ENCODE assay signal across 8 cellular contexts in genomic region chr17:45311762-45312476, GRCh38. TPM values are rescaled to one million over a fixed set of nuclear protein-coding genes. Genes with fewer than 3 reads are reported as not detected.
DNase-seq lines count a peak whose midpoint lies in the region; ATAC-seq, FAIRE-seq and TF ChIP-seq lines count a peak whose summit lies in the region.

No MANE protein-coding gene starts in this region.

- H3K4me1 ChIP-seq in HEK293 (ENCODE audit: control insufficient read depth, insufficient read depth, low read length) (peaks cover 44% of the 10 kb centered on the region), HepG2 (ENCODE audit: insufficient read depth, low read length) (peaks cover 73% of the 10 kb centered on the region)

- ATAC-seq in CD4-positive, alpha-beta T cell (ENCODE audit: poor library complexity) = peak; percentile 11
- ATAC-seq in T-cell (replicated peaks in 1 of 4) (peak; percentile 10 to 21 (median 14)), HepG2 (peak; percentile 81), GM21360 (IDR thresholded peaks at IDR 0.05; ENCODE audit: unreplicated experiment) (no peak), HG03439 (IDR thresholded peaks at IDR 0.05; ENCODE audit: unreplicated experiment) (no peak)

- POLR2A ChIA-PET in CD4-positive, alpha-beta T cell (lab: Charles Lee) = interaction anchor here (0.6 to 3.5 kb wide), 20 partner anchors 10 to 1942 kb away, joined by 3 to 23 read pairs (median 4); partner anchors contain the start of genes EFTUD2, FMNL1, HEXIM1 and HEXIM2
- POLR2A ChIA-PET in HEK293 (lab: Yijun Ruan, JAX) = interaction anchor here (0.7 to 1.5 kb wide), 9 partner anchors 10 to 164 kb away, joined by 3 to 7 read pairs (median 4); partner anchors contain the start of gene HEXIM1
- POLR2A ChIA-PET in T-cell (lab: Charles Lee) = interaction anchor here (0.5 to 1.4 kb wide), 3 partner anchors 18 to 35 kb away, joined by 3 to 5 read pairs (median 3); no protein-coding TSS in a partner anchor
- POLR2A ChIA-PET in HepG2 (lab: Yijun Ruan, JAX) = interaction anchor here (0.9 to 3.6 kb wide), 9 partner anchors 11 to 164 kb away, joined by 3 to 28 read pairs (median 5); partner anchors contain the start of gene HEXIM1

- H3K4me3 ChIP-seq in HEK293 (ENCODE audit: low read depth, low read length) = no peak overlapping the region
- peak overlapping the region; percentile 96 for H3K4me3 ChIP-seq in astrocyte of the cerebellum (ENCODE audit: low read depth, low read length)
- peak overlapping the region; percentile 21 to 64 (median 29); a peak in 5 of 6 replicates for H3K4me3 ChIP-seq in HepG2 (replicated peaks in 1 of 3; ENCODE audit: insufficient read depth in 1 of 3, low read depth in 2 of 3, low read length in 3 of 3)

- intact Hi-C loops in CD4-positive, alpha-beta T cell (cut with DNase I, micrococcal nuclease) = no loop called here
- intact Hi-C loops in HepG2 (cut with micrococcal nuclease; ENCODE audit: unreplicated experiment) = loop anchor here (2.0 to 5.0 kb wide), 3 partner anchors 35 to 73 kb away; no protein-coding TSS in a partner anchor

- TF ChIP-seq EP300 in HepG2 (IDR thresholded peaks at IDR 0.05; ENCODE audit: low read depth in 2 of 2, low read length in 2 of 2) (peak in 1 of 2 experiments; percentile 63; a peak in 1 of 4 replicates), HepG2 (CRISPR knock-in tag; IDR thresholded peaks at IDR 0.05; ENCODE audit: borderline replicate concordance) (peak; percentile 57; the same call in 1 of the 2 replicates)

- peaks cover 73% of the 10 kb centered on the region for H3K79me2 ChIP-seq in HepG2 (ENCODE audit: insufficient read depth, low read length)

- peak; percentile 39 to 67 (median 56) for DNase-seq in CD4-positive, alpha-beta T cell
- peak; percentile 27 to 65 (median 49) for DNase-seq in T-cell
- DNase-seq in astrocyte of the cerebellum (ENCODE audit: low read depth) = no peak
- DNase-seq in HepG2 (ENCODE audit: low spot score) = peak; percentile 96
- peak; percentile 64 to 78 for DNase-seq in stimulated activated CD8-positive, alpha-beta memory T cell treated with anti-CD3 and anti-CD28 coated beads, Interleukin-2, amount 100 ng/mL, for 48 hours (ENCODE audit: low read depth in 2 of 2)

- in situ Hi-C loops in astrocyte of the cerebellum (cut with HindIII; ENCODE audit: low sequenced_read_pairs) = loop anchor here (5.0 kb wide), 1 partner anchor 55 kb away; no protein-coding TSS in a partner anchor
- in situ Hi-C loops in HepG2 (cut with HindIII; ENCODE audit: extremely low pct_ligation_motif_present, low pct_unique_long_range_greater_than_20kb) = no loop called here

- no peaks in the 10 kb centered on the region for H4K20me1 ChIP-seq in HepG2 (ENCODE audit: insufficient read depth, low read length)

- H3K9me3 ChIP-seq in CD4-positive, alpha-beta T cell (ENCODE audit: control insufficient read depth, low read length) = no peaks in the 10 kb centered on the region
- H3K9me3 ChIP-seq in HEK293 (ENCODE audit: control insufficient read depth, insufficient read depth, low read depth, low read length) = no peaks in the 10 kb centered on the region
- no peaks in the 10 kb centered on the region for H3K9me3 ChIP-seq in HepG2 (ENCODE audit: low read length)

- peaks cover 84% of the 10 kb centered on the region for H3K4me1 Mint-ChIP-seq in CD4-positive, alpha-beta T cell (ENCODE audit: low read depth)
- H3K4me1 Mint-ChIP-seq in T-cell = peaks cover 80 to 85% (median 82%) of the 10 kb centered on the region in 3 donors

- peak; percentile 53 for TF ChIP-seq RAD21 in HepG2 (CRISPR knock-in tag; IDR thresholded peaks at IDR 0.05)

- H2AFZ ChIP-seq in HepG2 (ENCODE audit: low read length) = no peak overlapping the region

- peak overlapping the region; percentile 85 for H3K4me3 Mint-ChIP-seq in CD4-positive, alpha-beta T cell
- peak overlapping the region; percentile 79 to 90 (median 85) for H3K4me3 Mint-ChIP-seq in T-cell

- CTCF ChIA-PET in CD4-positive, alpha-beta T cell (lab: Charles Lee) = interaction anchor here (0.9 to 3.2 kb wide), 5 partner anchors 13 to 177 kb away, joined by 3 to 21 read pairs (median 7); partner anchors contain the start of gene ACBD4
- CTCF ChIA-PET in HEK293 (lab: Yijun Ruan, JAX) = interaction anchor here (0.5 to 9.3 kb wide), 22 partner anchors 11 to 316 kb away, joined by 3 to 61 read pairs (median 5); partner anchors contain the start of gene ACBD4
- CTCF ChIA-PET in T-cell (lab: Charles Lee) = interaction anchor here (0.6 to 2.5 kb wide), 13 partner anchors 10 to 1108 kb away, joined by 3 to 18 read pairs (median 4); partner anchors contain the start of gene ACBD4 (in 1 of the 2)
- CTCF ChIA-PET in HepG2 (lab: Yijun Ruan, JAX; ENCODE audit: low intra/inter-chr PET ratio, low total read pairs) = no interaction called here

- WGBS in HepG2 (ENCODE audit: low lambda C conversion rate) = 9% methylated on average over 10 of the region's 10 CpGs

- H3K9me3 Mint-ChIP-seq in CD4-positive, alpha-beta T cell = no peaks in the 10 kb centered on the region
- no peaks in the 10 kb centered on the region for H3K9me3 Mint-ChIP-seq in T-cell

- H3K27ac Mint-ChIP-seq in CD4-positive, alpha-beta T cell = peak overlapping the region; percentile 82
- H3K27ac Mint-ChIP-seq in T-cell = peak overlapping the region; percentile 97 to 99

- BruUV-seq in HepG2 (replicated peaks; lab: Mats Ljungman, UMichigan) = no TSS peak

- no peaks in the 10 kb centered on the region for H3K27me3 ChIP-seq in CD4-positive, alpha-beta T cell (ENCODE audit: control insufficient read depth, insufficient read depth, low read length)
- no peaks in the 10 kb centered on the region for H3K27me3 ChIP-seq in HepG2 (ENCODE audit: control insufficient read depth in 1 of 2, insufficient read depth in 2 of 2, low read length in 2 of 2)

- H3K36me3 Mint-ChIP-seq in CD4-positive, alpha-beta T cell (ENCODE audit: low read depth) = peaks cover 37% of the 10 kb centered on the region
- peaks cover 12% of the 10 kb centered on the region for H3K36me3 Mint-ChIP-seq in T-cell

- H3K9ac ChIP-seq in HepG2 (ENCODE audit: insufficient read depth, low read depth, low read length) = peak overlapping the region; percentile 46

- peak; percentile 97 for FAIRE-seq in HepG2 (lab: Jason Lieb, UNC)

- H3K4me2 ChIP-seq in HepG2 (ENCODE audit: low read depth, low read length) = peak overlapping the region; percentile 75

- TF ChIP-seq POLR2A in HepG2 (IDR thresholded peaks at IDR 0.05; ENCODE audit: insufficient read depth in 1 of 2, low read depth in 2 of 2, low read length in 2 of 2) = no peak

- H3K36me3 ChIP-seq in HEK293 (ENCODE audit: control insufficient read depth in 2 of 2, insufficient read depth in 1 of 2, low read length in 2 of 2) (peaks cover 0 to 10% of the 10 kb centered on the region in 2 experiments; a peak in 1 of 3 replicates), HepG2 (replicated peaks in 1 of 2; ENCODE audit: control insufficient read depth in 1 of 2, insufficient read depth in 2 of 2, low read length in 2 of 2) (no peaks in the 10 kb centered on the region)

- H3K27me3 Mint-ChIP-seq in CD4-positive, alpha-beta T cell = no peaks in the 10 kb centered on the region
- H3K27me3 Mint-ChIP-seq in T-cell = no peaks in the 10 kb centered on the region

- peak overlapping the region; percentile 84 for H3K27ac ChIP-seq in CD4-positive, alpha-beta T cell (ENCODE audit: low read depth, low read length)
- H3K27ac ChIP-seq in HEK293 (ENCODE audit: extremely low read depth, low read depth, low read length) (peak overlapping the region; percentile 3; the same call in 1 of the 2 replicates), HepG2 (ENCODE audit: extremely low read length, insufficient read depth, low read length) (peak overlapping the region; percentile 78)

- TF ChIP-seq CTCF in CD4-positive, alpha-beta T cell (IDR thresholded peaks at IDR 0.05) = no peak
- TF ChIP-seq CTCF in HEK293 (tag by site-specific recombination; IDR thresholded peaks at IDR 0.05) = no peak
- TF ChIP-seq CTCF in astrocyte of the cerebellum (IDR thresholded peaks at IDR 0.05; ENCODE audit: low read depth, low read length, missing control alignments) = no peak
- peak; percentile 22; the same call in 1 of the 2 replicates for TF ChIP-seq CTCF in HepG2 (CRISPR knock-in tag; IDR thresholded peaks at IDR 0.05)

RNA-seq across cellular contexts. Expression of gene MAP3K14, which starts 4.9 kb away (rescaled TPM):
- 10 to 100 TPM; 41.4 to 46.5 TPM for total RNA-seq in CD4-positive, alpha-beta T cell
- 10 to 100 TPM; 34.4 to 49.8 (median 42.8) TPM for total RNA-seq in T-cell
- total RNA-seq in HepG2 (2016; rRNA removed; fragmentation: Illumina TruSeq; extraction: Trizol) = 1.2 and 2.6 TPM in 2 replicates
- total RNA-seq in HepG2 (2016; cell fraction: cytosol; rRNA removed; fragmentation: Illumina TruSeq; extraction: Trizol; ENCODE audit: low read depth) = 2.1 and 2.5 TPM in 2 replicates
- 1.1 and 2.6 TPM in 2 replicates for total RNA-seq in HepG2 (2016; cell fraction: insoluble cytoplasmic fraction; rRNA removed; fragmentation: Illumina TruSeq; extraction: Trizol)
- 2.1 and 2.4 TPM in 2 replicates for total RNA-seq in HepG2 (2016; cell fraction: membrane; rRNA removed; fragmentation: Illumina TruSeq; extraction: Trizol)
- 3.1 and 3.3 TPM in 2 replicates for total RNA-seq in HepG2 (2016; cell fraction: nucleus; rRNA removed; fragmentation: Illumina TruSeq; extraction: Trizol)
- polyA plus RNA-seq in HepG2 (2011; rRNA removed) = 2.6 and 4.0 TPM in 2 replicates
- polyA plus RNA-seq in HepG2 (2011; cell fraction: cytosol; rRNA removed) = 1.8 and 2.4 TPM in 2 replicates
- polyA plus RNA-seq in HepG2 (2011; cell fraction: nucleus; rRNA removed) = 10.1 and 10.7 TPM in 2 replicates
- polyA plus RNA-seq in HepG2 (2012) = 1.6 and 2.1 TPM in 2 replicates
- polyA plus RNA-seq in HepG2 (2016; cell fraction: cytosol; fragmentation: Illumina TruSeq; extraction: Trizol; ENCODE audit: low read depth) = 1.6 and 2.0 TPM in 2 replicates
- 1.3 and 1.9 TPM in 2 replicates for polyA plus RNA-seq in HepG2 (2016; cell fraction: insoluble cytoplasmic fraction; fragmentation: Illumina TruSeq; extraction: Trizol; ENCODE audit: low read depth)
- 1.6 and 2.3 TPM in 2 replicates for polyA plus RNA-seq in HepG2 (2016; cell fraction: membrane; fragmentation: Illumina TruSeq; extraction: Trizol; ENCODE audit: low read depth)
- polyA plus RNA-seq in HepG2 (2016; cell fraction: nucleus; fragmentation: Illumina TruSeq; extraction: Trizol; ENCODE audit: insufficient read depth, low read depth) = 10.6 and 10.8 TPM in 2 replicates
- 2.2 and 7.2 TPM in 2 replicates for polyA minus RNA-seq in HepG2 (2011; rRNA and poly(A)+ RNA removed; ENCODE audit: low replicate concordance)
- polyA minus RNA-seq in HepG2 (2011; cell fraction: cytosol; rRNA and poly(A)+ RNA removed) = 0.40 and 0.44 TPM in 2 replicates
- polyA minus RNA-seq in HepG2 (2011; cell fraction: nucleus; rRNA and poly(A)+ RNA removed) = 3.2 and 3.7 TPM in 2 replicates

RNA-seq across cellular contexts. Expression of gene SPATA32, which starts 50.0 kb away (rescaled TPM):
- under 1 TPM; 0.20 to 0.27 TPM for total RNA-seq in CD4-positive, alpha-beta T cell
- total RNA-seq in T-cell (under 1 TPM in 4 of 5 donors, not detected in 1; 0.37 to 0.55 (median 0.42) TPM), HepG2 (2016; rRNA removed; fragmentation: Illumina TruSeq; extraction: Trizol) (not detected in 2 replicates)
- total RNA-seq in HepG2 (2016; cell fraction: cytosol; rRNA removed; fragmentation: Illumina TruSeq; extraction: Trizol; ENCODE audit: low read depth) = not detected in 2 replicates
- total RNA-seq in HepG2 (2016; cell fraction: insoluble cytoplasmic fraction; rRNA removed; fragmentation: Illumina TruSeq; extraction: Trizol) = not detected in 2 replicates
- not detected in 2 replicates for total RNA-seq in HepG2 (2016; cell fraction: membrane; rRNA removed; fragmentation: Illumina TruSeq; extraction: Trizol)
- not detected in 2 replicates for total RNA-seq in HepG2 (2016; cell fraction: nucleus; rRNA removed; fragmentation: Illumina TruSeq; extraction: Trizol)
- polyA plus RNA-seq in HepG2 (2011; rRNA removed) = not detected in 2 replicates
- not detected in 2 replicates for polyA plus RNA-seq in HepG2 (2011; cell fraction: cytosol; rRNA removed)
- polyA plus RNA-seq in HepG2 (2011; cell fraction: nucleus; rRNA removed) = not detected in 2 replicates
- polyA plus RNA-seq in HepG2 (2012) = not detected in 2 replicates
- not detected in 2 replicates for polyA plus RNA-seq in HepG2 (2016; cell fraction: cytosol; fragmentation: Illumina TruSeq; extraction: Trizol; ENCODE audit: low read depth)
- not detected in 2 replicates for polyA plus RNA-seq in HepG2 (2016; cell fraction: insoluble cytoplasmic fraction; fragmentation: Illumina TruSeq; extraction: Trizol; ENCODE audit: low read depth)
- not detected in 2 replicates for polyA plus RNA-seq in HepG2 (2016; cell fraction: membrane; fragmentation: Illumina TruSeq; extraction: Trizol; ENCODE audit: low read depth)
- polyA plus RNA-seq in HepG2 (2016; cell fraction: nucleus; fragmentation: Illumina TruSeq; extraction: Trizol; ENCODE audit: insufficient read depth, low read depth) = not detected in 2 replicates
- polyA minus RNA-seq in HepG2 (2011; rRNA and poly(A)+ RNA removed; ENCODE audit: low replicate concordance) = not detected in 2 replicates
- not detected in 2 replicates for polyA minus RNA-seq in HepG2 (2011; cell fraction: cytosol; rRNA and poly(A)+ RNA removed)
- not detected in 2 replicates for polyA minus RNA-seq in HepG2 (2011; cell fraction: nucleus; rRNA and poly(A)+ RNA removed)

Comparison
In these comparisons a context has a peak if more than half of its experiments do, and no peak if none do; other contexts are left out.
1. ATAC-seq: peak in CD4-positive, alpha-beta T cell (single experiment), T-cell (4 of 4) and HepG2 (single experiment); none in GM21360 (single experiment) and HG03439 (single experiment).
2. H3K27ac ChIP-seq: peak in every context shown above with its lines; median percentile 84 in CD4-positive, alpha-beta T cell; 78 in HepG2; 3 in HEK293.
3. RNA of gene MAP3K14, which starts 4.9 kb away (total RNA-seq): 41.4 to 46.5 TPM in CD4-positive, alpha-beta T cell and 34.4 to 49.8 TPM in T-cell; 1.1 to 3.3 TPM in HepG2; every median in the first group is over 4 times any median in the second.